ENCODE assay signal across 32 cellular contexts in the genomic region with DNA sequence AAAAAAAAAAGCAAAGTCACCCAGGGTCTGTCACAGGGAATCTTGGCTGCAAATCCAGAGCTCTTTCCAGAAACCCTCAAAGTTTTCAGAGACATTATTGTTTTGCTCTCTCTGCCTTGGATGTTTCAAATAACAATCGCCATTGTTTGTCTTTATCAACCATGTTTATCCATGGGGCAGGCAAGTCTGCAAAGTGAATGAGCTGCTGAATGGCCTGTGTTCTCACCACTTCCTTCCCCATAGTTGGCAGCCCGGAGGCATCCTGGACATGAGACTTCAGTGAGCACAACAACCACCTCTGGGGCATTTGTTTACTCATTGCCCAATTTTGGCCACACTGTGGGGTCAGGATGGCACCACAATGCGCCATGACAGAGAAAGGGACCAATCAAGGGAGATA. TPM values are rescaled to one million over a fixed set of nuclear protein-coding genes. Genes with fewer than 3 reads are reported as not detected.
DNase-seq lines count a peak whose midpoint lies in the region; ATAC-seq and TF ChIP-seq lines count a peak whose summit lies in the region.
"Had no signal": no experiment of that assay in that cellular context is flagged by ENCODE, and none has a peak within 500 bp of the region (broad histone marks: within the 10 kb centered on the region; RNA-seq: fewer than 3 reads in every experiment).

No MANE protein-coding gene starts in this region.

- H3K9me3 ChIP-seq in smooth muscle cell (replicated peaks; ENCODE audit: low read depth): no peaks in the 10 kb centered on the region
- peaks cover 7% of the 10 kb centered on the region for H3K9me3 ChIP-seq in WERI-Rb-1 (ENCODE audit: severe bottlenecking)
- peaks cover 7 to 8% of the 10 kb centered on the region in 2 donors for H3K9me3 ChIP-seq in breast epithelium
- H3K9me3 ChIP-seq: gastrocnemius medialis had no signal

- H3F3A ChIP-seq in smooth muscle cell (ENCODE audit: low read depth): no peaks in the 10 kb centered on the region

- TF ChIP-seq POLR2A in breast epithelium (IDR thresholded peaks at IDR 0.05): no peak

- no peak overlapping the region for H2AFZ ChIP-seq in smooth muscle cell (ENCODE audit: low read depth)
- H2AFZ ChIP-seq: hepatocyte had no signal

- H4K20me1 ChIP-seq in smooth muscle cell (ENCODE audit: low read depth): no peaks in the 10 kb centered on the region
- H4K20me1 ChIP-seq: BLaER1 had no signal

- no peaks in the 10 kb centered on the region for H3K79me2 ChIP-seq in smooth muscle cell (ENCODE audit: low read depth)
- H3K79me2 ChIP-seq: hepatocyte had no signal

- no peaks in the 10 kb centered on the region for H3K27me3 ChIP-seq in smooth muscle cell (ENCODE audit: low read depth)
- H3K27me3 ChIP-seq in WERI-Rb-1 (ENCODE audit: insufficient read depth, low read depth, severe bottlenecking): no peaks in the 10 kb centered on the region
- no peaks in the 10 kb centered on the region for H3K27me3 ChIP-seq in breast epithelium
- H3K27me3 ChIP-seq: ascending aorta, BLaER1, gastrocnemius medialis, hepatocyte, Peyer's patch had no signal

- ATAC-seq in GM19328 (IDR thresholded peaks at IDR 0.05; ENCODE audit: unreplicated experiment): no peak
- ATAC-seq: activated CD8-positive, alpha-beta memory T cell treated with anti-CD3 and anti-CD28 coated beads, Interleukin-2, amount 10 ng/mL, durations not matched to agents 7 days and 5 days; activated T-cell treated with anti-CD3 and anti-CD28 coated beads, Interleukin-2, amount 50 U/mL, for 72 hours; gastrocnemius medialis; right cardiac atrium; stimulated activated naive CD8-positive, alpha-beta T cell treated with anti-CD3 and anti-CD28 coated beads, Interleukin-15, amount 100 ng/mL, for 72 hours had no signal

- 94% methylated on average over 3 of the region's 3 CpGs for WGBS in smooth muscle cell (ENCODE audit: low lambda C conversion rate)

- no peak overlapping the region for H3K4me3 Mint-ChIP-seq in endothelial cell (ENCODE audit: unreplicated experiment)
- H3K4me3 Mint-ChIP-seq: activated CD8-positive, alpha-beta memory T cell treated with anti-CD3 and anti-CD28 coated beads, Interleukin-2, amount 10 ng/mL, durations not matched to agents 7 days and 5 days; activated T-cell treated with anti-CD3 and anti-CD28 coated beads, Interleukin-2, amount 50 U/mL, for 72 hours; memory B cell; neural crest cell; stimulated activated naive CD8-positive, alpha-beta T cell treated with anti-CD3 and anti-CD28 coated beads, Interleukin-15, amount 100 ng/mL, for 72 hours had no signal

- TF ChIP-seq CTCF in endothelial cell (IDR thresholded peaks at IDR 0.05; ENCODE audit: unreplicated experiment): no peak
- no peak for TF ChIP-seq CTCF in smooth muscle cell (IDR thresholded peaks at IDR 0.05; ENCODE audit: borderline replicate concordance, insufficient read depth, poor library complexity, severe bottlenecking)
- no peak for TF ChIP-seq CTCF in WERI-Rb-1 (IDR thresholded peaks at IDR 0.05; ENCODE audit: low read depth, low read length)
- no peak for TF ChIP-seq CTCF in breast epithelium (IDR thresholded peaks at IDR 0.05)

- peaks cover 3% of the 10 kb centered on the region for H3K9me3 Mint-ChIP-seq in endothelial cell (ENCODE audit: unreplicated experiment)

- peak overlapping the region; percentile 78 for H3K27ac Mint-ChIP-seq in endothelial cell (ENCODE audit: unreplicated experiment)
- H3K27ac Mint-ChIP-seq: activated CD8-positive, alpha-beta memory T cell treated with anti-CD3 and anti-CD28 coated beads, Interleukin-2, amount 10 ng/mL, durations not matched to agents 7 days and 5 days; activated T-cell treated with anti-CD3 and anti-CD28 coated beads, Interleukin-2, amount 50 U/mL, for 72 hours; memory B cell; stimulated activated naive CD8-positive, alpha-beta T cell treated with anti-CD3 and anti-CD28 coated beads, Interleukin-15, amount 100 ng/mL, for 72 hours had no signal

- intact Hi-C loops in breast epithelium (cut with DNase I; ENCODE audit: low total_unique reads): no loop called here

- no peaks in the 10 kb centered on the region for H3K4me1 ChIP-seq in smooth muscle cell (ENCODE audit: low read depth)
- no peaks in the 10 kb centered on the region for H3K4me1 ChIP-seq in breast epithelium
- H3K4me1 ChIP-seq: ascending aorta, BLaER1, gastrocnemius medialis, HAP-1, Peyer's patch had no signal

- H3K4me3 ChIP-seq in smooth muscle cell: no peak overlapping the region
- no peak overlapping the region for H3K4me3 ChIP-seq in WERI-Rb-1 (ENCODE audit: low read depth, low read length)
- no peak overlapping the region for H3K4me3 ChIP-seq in breast epithelium
- H3K4me3 ChIP-seq: ascending aorta, BLaER1, coronary artery, esophagus squamous epithelium, gastrocnemius medialis, HAP-1, hepatocyte, Peyer's patch, tibial nerve had no signal

- H3K36me3 ChIP-seq in smooth muscle cell (ENCODE audit: low read depth) (no peaks in the 10 kb centered on the region), WERI-Rb-1 (no peaks in the 10 kb centered on the region), breast epithelium (no peaks in the 10 kb centered on the region)
- H3K36me3 ChIP-seq: ascending aorta, esophagus squamous epithelium, gastrocnemius medialis, HAP-1, Peyer's patch, tibial nerve had no signal

- peaks cover 7% of the 10 kb centered on the region for H3K4me1 Mint-ChIP-seq in endothelial cell (ENCODE audit: unreplicated experiment)

- peak; percentile 43 for DNase-seq in RPMI7951 (ENCODE audit: low read depth)
- DNase-seq in endothelial cell (ENCODE audit: low spot score): no peak
- DNase-seq in medulla oblongata (ENCODE audit: extremely low spot score): peak; percentile 55
- no peak for DNase-seq in smooth muscle cell (lab: John Stamatoyannopoulos, UW; ENCODE audit: unreplicated experiment)
- DNase-seq in WERI-Rb-1: no peak
- no peak for DNase-seq in breast epithelium (ENCODE audit: low spot score in 2 of 2)
- DNase-seq: activated CD8-positive, alpha-beta memory T cell treated with anti-CD3 and anti-CD28 coated beads, Interleukin-2, amount 10 ng/mL, durations not matched to agents 7 days and 5 days; activated T-cell treated with anti-CD3 and anti-CD28 coated beads, Interleukin-2, amount 50 U/mL, for 72 hours; DMS53; esophagus squamous epithelium; gastrocnemius medialis; KG1; MM.1S; NCI-H1436 treated with DMSO at 0.1 percent for 48 hours; NCI-H345; NCI-H748 treated with DMSO at 0.1 percent for 48 hours; Peyer's patch; right cardiac atrium; SHP77 treated with DMSO at 0.1 percent for 48 hours; stimulated activated CD4-positive, alpha-beta T cell treated with anti-CD3 and anti-CD28 coated beads, Interleukin-2, amount 100 ng/mL, for 48 hours; stimulated activated naive CD8-positive, alpha-beta T cell treated with anti-CD3 and anti-CD28 coated beads, Interleukin-15, amount 100 ng/mL, for 72 hours; T-helper 9 cell had no signal

- no peak overlapping the region for H3K4me2 ChIP-seq in smooth muscle cell
- H3K4me2 ChIP-seq: BLaER1, hepatocyte had no signal

- H3K36me3 Mint-ChIP-seq in endothelial cell (ENCODE audit: low read depth, unreplicated experiment): no peaks in the 10 kb centered on the region

- H3K27me3 Mint-ChIP-seq in endothelial cell (ENCODE audit: unreplicated experiment): no peaks in the 10 kb centered on the region

- H3K27ac ChIP-seq in smooth muscle cell (ENCODE audit: low read depth) (no peak overlapping the region), WERI-Rb-1 (no peak overlapping the region), breast epithelium (no peak overlapping the region)
- H3K27ac ChIP-seq: ascending aorta, BLaER1, coronary artery, gastrocnemius medialis, hepatocyte, HL-60, Peyer's patch, tibial nerve had no signal

- no peak overlapping the region for H3K9ac ChIP-seq in smooth muscle cell (ENCODE audit: low read depth)
- H3K9ac ChIP-seq: BLaER1 had no signal

RNA-seq across cellular contexts. Expression of a gene that starts 53.1 kb away (rescaled TPM):
- total RNA-seq in RPMI7951 (2014; rRNA removed; shearing (Covaris generic)): 25.1 and 46.9 TPM in 2 replicates
- total RNA-seq in endothelial cell (ENCODE audit: unreplicated experiment) (122 TPM), smooth muscle cell (50.7 and 60.8 TPM in 2 replicates), breast epithelium (100 to 1,000 TPM in 2 of 3 donors, 10 to 100 TPM in 1; 87.9 to 156 (median 118) TPM)
- 52.1 and 55.6 TPM in 2 replicates for polyA plus RNA-seq in smooth muscle cell

Comparison
In these comparisons a context has a peak if more than half of its experiments do, and no peak if none do; other contexts are left out.
1. DNase-seq: peak in RPMI7951 (single experiment) and medulla oblongata (single experiment); none in endothelial cell (single experiment), smooth muscle cell (single experiment), WERI-Rb-1 (single experiment) and breast epithelium (0 of 2).